1 cellular context compared by ENCODE assay signal in genomic region chr10:102819054-102819453, GRCh38.
TF ChIP-seq lines count a peak whose summit lies in the region.

No MANE protein-coding gene starts in this region.

TF ChIP-seq in GM23338, 12 proteins besides CTCF, POLR2A, EP300 and RAD21 (continued from another document):
- no peak for TF ChIP-seq ZNF462 (CRISPR knock-in tag; IDR thresholded peaks at IDR 0.05)
- no peak for TF ChIP-seq STAT1 (IDR thresholded peaks at IDR 0.05; ENCODE audit: unreplicated experiment)
